In genomic region chr12:10511756-10512355, GRCh38 we compare ENCODE assay signal across 28 cellular contexts. TPM values are rescaled to one million over a fixed set of nuclear protein-coding genes. Genes with fewer than 3 reads are reported as not detected.
"Had no signal": no experiment of that assay in that cellular context is flagged by ENCODE, and none has a peak within 500 bp of the region (broad histone marks: within the 10 kb centered on the region; RNA-seq: fewer than 3 reads in every experiment).

No MANE protein-coding gene starts in this region.

- ATAC-seq: activated T-helper 17 cell treated with anti-CD3 and anti-CD28 coated beads, Interleukin-2, amount 50 U/mL, for 72 hours; foreskin keratinocyte; left cardiac atrium; mucosa of descending colon; pancreas; right lobe of liver; stimulated activated effector memory CD8-positive, alpha-beta T cell treated with anti-CD3 and anti-CD28 coated beads, Interleukin-12 subunit alpha, Interleukin-12 subunit beta, amount 100 ng/mL, for 72 hours; stimulated activated naive CD8-positive, alpha-beta T cell treated with anti-CD3 and anti-CD28 coated beads, Interleukin-15, amount 100 ng/mL, for 72 hours; T-cell had no signal

- H3K36me3 ChIP-seq: pancreas, right lobe of liver, uterus had no signal

- H3K27me3 Mint-ChIP-seq: activated naive CD8-positive, alpha-beta T cell; stimulated activated naive CD8-positive, alpha-beta T cell treated with anti-CD3 and anti-CD28 coated beads, Interleukin-15, amount 100 ng/mL, for 72 hours had no signal

- H3K27me3 ChIP-seq: right lobe of liver, testis, uterus had no signal

- H3K9me3 Mint-ChIP-seq: activated T-cell treated with anti-CD3 and anti-CD28 coated beads, Interleukin-2, amount 50 U/mL, for 24 hours; activated T-helper 17 cell treated with anti-CD3 and anti-CD28 coated beads, Interleukin-2, amount 50 U/mL, for 72 hours; stimulated activated effector memory CD8-positive, alpha-beta T cell treated with anti-CD3 and anti-CD28 coated beads, Interleukin-12 subunit alpha, Interleukin-12 subunit beta, amount 100 ng/mL, for 72 hours; T-cell; T-helper 2 cell treated with Interferon-gamma antibody and Interleukin-4, amounts not matched to agents 5 μg/mL and 100 μg/mL, for 36 hours had no signal

- H3K9me3 ChIP-seq: mucosa of descending colon, pancreas, right lobe of liver, testis, uterus had no signal

- H3K4me3 ChIP-seq: mucosa of descending colon, pancreas, right lobe of liver, skin epidermis, testis, uterus had no signal

- H3K4me1 Mint-ChIP-seq: activated T-helper 17 cell treated with anti-CD3 and anti-CD28 coated beads, Interleukin-2, amount 50 U/mL, for 72 hours; stimulated activated effector memory CD8-positive, alpha-beta T cell treated with anti-CD3 and anti-CD28 coated beads, Interleukin-12 subunit alpha, Interleukin-12 subunit beta, amount 100 ng/mL, for 72 hours; T-cell had no signal

- DNase-seq: activated CD4-positive, alpha-beta T cell treated with anti-CD3 and anti-CD28 coated beads for 1 hour; activated CD8-positive, alpha-beta memory T cell treated with anti-CD3 and anti-CD28 coated beads for 24 hours; activated CD8-positive, alpha-beta memory T cell treated with anti-CD3 and anti-CD28 coated beads, Interleukin-2, amount 50 U/mL, for 4 hours; activated naive CD4-positive, alpha-beta T cell; activated T-cell treated with anti-CD3 and anti-CD28 coated beads, Interleukin-2, amount 50 U/mL, for 24 hours; effector CD4-positive, alpha-beta T cell; erythroblast; foreskin keratinocyte; left cardiac atrium; mesenchymal stem cell; mucosa of descending colon; nephron progenitor cell; pancreas; right lobe of liver; stimulated activated CD4-positive, alpha-beta T cell treated with anti-CD3 and anti-CD28 coated beads, Interleukin-2, amount 100 ng/mL, for 24 hours; stimulated activated naive CD8-positive, alpha-beta T cell treated with anti-CD3 and anti-CD28 coated beads, Interleukin-15, amount 100 ng/mL, for 72 hours; T-cell; testis; trophoblast cell; uterus had no signal

- H3K27ac Mint-ChIP-seq: activated naive CD8-positive, alpha-beta T cell; activated T-cell treated with anti-CD3 and anti-CD28 coated beads, Interleukin-2, amount 50 U/mL, for 24 hours; activated T-helper 17 cell treated with anti-CD3 and anti-CD28 coated beads, Interleukin-2, amount 50 U/mL, for 72 hours; nephron progenitor cell; stimulated activated effector memory CD8-positive, alpha-beta T cell treated with anti-CD3 and anti-CD28 coated beads, Interleukin-12 subunit alpha, Interleukin-12 subunit beta, amount 100 ng/mL, for 72 hours; stimulated activated naive CD8-positive, alpha-beta T cell treated with anti-CD3 and anti-CD28 coated beads, Interleukin-15, amount 100 ng/mL, for 72 hours; T-cell; T-helper 2 cell treated with Interferon-gamma antibody and Interleukin-4, amounts not matched to agents 5 μg/mL and 100 μg/mL, for 36 hours had no signal

- H3K4me3 Mint-ChIP-seq: activated naive CD8-positive, alpha-beta T cell; activated T-cell treated with anti-CD3 and anti-CD28 coated beads, Interleukin-2, amount 50 U/mL, for 24 hours; activated T-helper 17 cell treated with anti-CD3 and anti-CD28 coated beads, Interleukin-2, amount 50 U/mL, for 72 hours; nephron progenitor cell; stimulated activated effector memory CD8-positive, alpha-beta T cell treated with anti-CD3 and anti-CD28 coated beads, Interleukin-12 subunit alpha, Interleukin-12 subunit beta, amount 100 ng/mL, for 72 hours; stimulated activated naive CD8-positive, alpha-beta T cell treated with anti-CD3 and anti-CD28 coated beads, Interleukin-15, amount 100 ng/mL, for 72 hours; T-cell; T-helper 2 cell treated with Interferon-gamma antibody and Interleukin-4, amounts not matched to agents 5 μg/mL and 100 μg/mL, for 36 hours had no signal

- H3K4me1 ChIP-seq: foreskin keratinocyte, pancreas, right lobe of liver, testis, uterus had no signal

- H3K27ac ChIP-seq: foreskin keratinocyte, pancreas, right lobe of liver, skin epidermis, testis, uterus had no signal

- H3K36me3 Mint-ChIP-seq: stimulated activated effector memory CD8-positive, alpha-beta T cell treated with anti-CD3 and anti-CD28 coated beads, Interleukin-12 subunit alpha, Interleukin-12 subunit beta, amount 100 ng/mL, for 72 hours; T-cell had no signal

RNA-seq across cellular contexts. Expression of gene KLRC1, which starts 58.7 kb away (rescaled TPM):
- total RNA-seq: cerebellum, fibroblast of lung, foreskin keratinocyte, pulmonary artery endothelial cell had no signal
- polyA plus RNA-seq: fibroblast of lung, foreskin keratinocyte had no signal
